Comparison of ENCODE assay signal across 25 cellular contexts in genomic region chr4:137648531-137648930, GRCh38.
DNase-seq lines count a peak whose midpoint lies in the region; ATAC-seq and TF ChIP-seq lines count a peak whose summit lies in the region.
"Had no signal": no experiment of that assay in that cellular context is flagged by ENCODE, and none has a peak within 500 bp of the region (broad histone marks: within the 10 kb centered on the region; RNA-seq: fewer than 3 reads in every experiment).

No MANE protein-coding gene starts in this region.

- CTCF ChIA-PET in PC-3 (lab: Charles Lee): interaction anchor here (0.6 kb wide), 1 partner anchor 106 kb away, joined by 3 read pairs; no protein-coding TSS in a partner anchor

- peak; percentile 40 for ATAC-seq in PC-3
- no peak for ATAC-seq in GM18511 (IDR thresholded peaks at IDR 0.05; ENCODE audit: unreplicated experiment)
- ATAC-seq: SK-N-SH treated with all-trans-retinoic acid at 6 μM for 48 hours had no signal

- H3K79me2 ChIP-seq in PC-3 (ENCODE audit: low read length) (no peaks in the 10 kb centered on the region), osteoblast (ENCODE audit: insufficient read depth, low read length) (no peaks in the 10 kb centered on the region)

- no peaks in the 10 kb centered on the region for H3K9me2 ChIP-seq in PC-3 (replicated peaks; ENCODE audit: low read length)

- H3K27ac ChIP-seq in PC-3 (ENCODE audit: low read length) (peak overlapping the region; percentile 99), osteoblast (ENCODE audit: low read depth, low read length) (no peak overlapping the region)
- H3K27ac ChIP-seq: 22Rv1, GM23248, HL-60 had no signal

- no peak for TF ChIP-seq CTCF in PC-3 (conservative IDR thresholded peaks at IDR 0.05; ENCODE audit: low read depth, low read length)
- no peak for TF ChIP-seq CTCF in osteoblast (IDR thresholded peaks at IDR 0.05; ENCODE audit: extremely low read depth, low read depth, low read length)

- POLR2A ChIA-PET in PC-3 (lab: Charles Lee; ENCODE audit: unreplicated experiment): interaction anchor here (0.6 kb wide), 1 partner anchor 307 kb away, joined by 3 read pairs; no protein-coding TSS in a partner anchor

- no peaks in the 10 kb centered on the region for H4K20me1 ChIP-seq in PC-3 (ENCODE audit: low read length)
- H4K20me1 ChIP-seq in osteoblast (ENCODE audit: insufficient read depth, low read length): no peaks in the 10 kb centered on the region

- intact Hi-C loops in PC-3 (cut with micrococcal nuclease): loop anchor here (1.0 to 5.0 kb wide), 3 partner anchors 16 to 366 kb away; no protein-coding TSS in a partner anchor

- peaks cover 50% of the 10 kb centered on the region for H3K4me1 ChIP-seq in PC-3 (ENCODE audit: insufficient read depth, low read length)
- H3K4me1 ChIP-seq in osteoblast (ENCODE audit: insufficient read depth, low read length): peaks cover 3% of the 10 kb centered on the region
- H3K4me1 ChIP-seq: BE2C had no signal

- no TSS peak for BruUV-seq in PC-3 (replicated peaks; lab: Mats Ljungman, UMichigan)

- peak overlapping the region; percentile 54 for H3K4me3 ChIP-seq in PC-3 (ENCODE audit: low read length)
- H3K4me3 ChIP-seq in osteoblast (ENCODE audit: insufficient read depth, low read length): no peak overlapping the region
- H3K4me3 ChIP-seq: GM23248, HAP-1 had no signal

- H3K27me3 ChIP-seq in PC-3 (ENCODE audit: low read length) (no peaks in the 10 kb centered on the region), osteoblast (ENCODE audit: insufficient read depth, low read length) (no peaks in the 10 kb centered on the region)
- H3K27me3 ChIP-seq: BE2C had no signal

- H3K9ac ChIP-seq in PC-3 (ENCODE audit: low read length): peak overlapping the region; percentile 81
- H3K9ac ChIP-seq: GM23248 had no signal

- H3K36me3 ChIP-seq in PC-3 (ENCODE audit: low read depth, low read length) (no peaks in the 10 kb centered on the region), osteoblast (ENCODE audit: insufficient read depth, low read length) (no peaks in the 10 kb centered on the region)
- H3K36me3 ChIP-seq: BE2C, HAP-1 had no signal

- no peaks in the 10 kb centered on the region for H3K9me3 ChIP-seq in PC-3 (ENCODE audit: low read length)
- no peaks in the 10 kb centered on the region for H3K9me3 ChIP-seq in osteoblast (ENCODE audit: low read depth, low read length)
- H3K9me3 ChIP-seq: BE2C, HAP-1 had no signal

- no peaks in the 10 kb centered on the region for H3F3A ChIP-seq in PC-3 (ENCODE audit: low read length, unreplicated experiment)

- H2AFZ ChIP-seq in PC-3 (ENCODE audit: low read length) (peak overlapping the region; percentile 35; the same call in 1 of the 2 replicates), osteoblast (ENCODE audit: low read length) (peak overlapping the region; percentile 56)
- H2AFZ ChIP-seq: GM23248 had no signal

- peak overlapping the region; percentile 80 for H3K4me2 ChIP-seq in PC-3 (ENCODE audit: low read length)
- no peak overlapping the region for H3K4me2 ChIP-seq in osteoblast (ENCODE audit: insufficient read depth, low read length)

- DNase-seq in COLO829 (ENCODE audit: low spot score) (peak; percentile 77), PC-3 (no peak), globus pallidus (ENCODE audit: low spot score) (peak; percentile 33), osteoblast (ENCODE audit: insufficient read length, low spot score, missing footprints) (no peak), OCI-M2 (lab: John Stamatoyannopoulos, UW; ENCODE audit: unreplicated experiment) (no peak)
- DNase-seq in activated CD4-positive, alpha-beta T cell treated with anti-CD3 and anti-CD28 coated beads, Interleukin-2, amount 50 U/mL, for 4 hours: no peak
- DNase-seq: BE2C; CD8-positive, alpha-beta memory T cell; DMS153; DND-41; GM23248; Karpas-422; NCI-H1092 treated with DMSO at 0.1 percent for 48 hours; NCI-H1436; NCI-H187; NCI-H2081 treated with DMSO at 0.1 percent for 48 hours; NCI-H2171; NCI-H226; NCI-H510A; NCI-H69 had no signal

Comparison
In these comparisons a context has a peak if more than half of its experiments do, and no peak if none do; other contexts are left out.
1. DNase-seq: peak in COLO829 (single experiment) and globus pallidus (single experiment); none in PC-3 (single experiment), osteoblast (single experiment), OCI-M2 (single experiment) and activated CD4-positive, alpha-beta T cell treated with anti-CD3 and anti-CD28 coated beads, Interleukin-2, amount 50 U/mL, for 4 hours (0 of 2).